Comparison of ENCODE assay signal across 29 cellular contexts in the genomic region with DNA sequence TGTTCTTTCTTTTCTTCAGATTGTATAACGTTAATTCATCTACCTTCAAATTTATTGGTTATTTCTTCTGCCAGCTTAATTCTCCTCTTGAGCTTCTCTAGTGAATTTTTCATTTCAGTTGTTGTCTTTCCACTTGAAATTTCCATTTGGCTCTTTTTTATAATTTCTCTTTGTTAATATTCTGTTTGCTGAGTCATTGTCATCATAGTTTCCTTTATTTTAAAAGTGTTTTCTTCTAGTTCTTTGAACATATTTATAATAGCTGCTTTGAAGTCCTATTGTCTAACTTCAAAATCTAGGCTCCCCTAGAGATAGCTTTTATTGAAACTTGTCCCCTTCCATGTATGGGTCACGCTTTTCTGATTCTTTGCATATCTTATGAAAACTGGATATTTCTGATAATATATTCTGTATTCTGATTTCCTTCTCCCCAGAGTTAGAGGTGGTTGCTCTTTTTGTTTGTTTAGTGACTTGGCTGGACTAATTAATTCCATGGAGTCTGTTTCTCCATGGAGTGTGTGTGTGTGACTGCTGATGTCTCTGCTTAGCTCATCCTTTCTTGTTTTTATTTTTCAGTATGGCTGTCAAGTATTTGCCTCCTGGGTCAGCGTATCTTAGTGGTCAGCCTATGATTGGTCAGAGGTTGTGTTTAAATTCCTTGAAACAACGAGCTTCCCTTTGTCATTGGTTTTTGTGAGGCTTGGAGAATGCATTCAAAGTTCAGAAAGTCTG. TPM values are rescaled to one million over a fixed set of nuclear protein-coding genes. Genes with fewer than 3 reads are reported as not detected.
DNase-seq lines count a peak whose midpoint lies in the region; ATAC-seq, FAIRE-seq and TF ChIP-seq lines count a peak whose summit lies in the region.
"Had no signal": no experiment of that assay in that cellular context is flagged by ENCODE, and none has a peak within 500 bp of the region (broad histone marks: within the 10 kb centered on the region; RNA-seq: fewer than 3 reads in every experiment).

No MANE protein-coding gene starts in this region.

- H3K4me3 Mint-ChIP-seq in MCF 10A (ENCODE audit: unreplicated experiment), result no peak overlapping the region
- H3K4me3 Mint-ChIP-seq: activated CD4-positive, alpha-beta T cell treated with anti-CD3 and anti-CD28 coated beads for 36 hours; activated naive CD4-positive, alpha-beta T cell treated with anti-CD3 and anti-CD28 coated beads, Interleukin-2, amount 10 ng/mL, durations not matched to agents 7 days and 5 days; naive thymus-derived CD4-positive, alpha-beta T cell; stimulated activated naive CD8-positive, alpha-beta T cell treated with anti-CD3 and anti-CD28 coated beads, Interleukin-15, Interleukin-2, amounts not matched to agents 100 ng/mL and 50 ng/mL, for 24 hours; T-cell had no signal

- H3K9me3 Mint-ChIP-seq in MCF 10A (ENCODE audit: unreplicated experiment), result no peaks in the 10 kb centered on the region
- H3K9me3 Mint-ChIP-seq: activated naive CD4-positive, alpha-beta T cell treated with anti-CD3 and anti-CD28 coated beads, Interleukin-2, amount 10 ng/mL, durations not matched to agents 7 days and 5 days; IgD-negative memory B cell; stimulated activated naive CD8-positive, alpha-beta T cell treated with anti-CD3 and anti-CD28 coated beads, Interleukin-15, Interleukin-2, amounts not matched to agents 100 ng/mL and 50 ng/mL, for 24 hours; T-cell had no signal

- no peaks in the 10 kb centered on the region for H3K36me3 ChIP-seq in mammary epithelial cell (ENCODE audit: insufficient read depth, low read length)
- H3K36me3 ChIP-seq in K562 (ENCODE audit: control insufficient read depth, insufficient read depth, low read length), result no peaks in the 10 kb centered on the region
- H3K36me3 ChIP-seq in colonic mucosa, result no peaks in the 10 kb centered on the region
- H3K36me3 ChIP-seq: tibial artery had no signal

- H4K20me1 ChIP-seq in mammary epithelial cell (ENCODE audit: insufficient read depth, low read length) (no peaks in the 10 kb centered on the region), K562 (replicated peaks; ENCODE audit: control insufficient read depth, insufficient read depth, low read length) (no peaks in the 10 kb centered on the region)

- TF ChIP-seq EP300 in K562 (IDR thresholded peaks at IDR 0.05; ENCODE audit: low read length), result no peak

- H3K36me3 Mint-ChIP-seq in MCF 10A (ENCODE audit: insufficient read depth, unreplicated experiment), result peaks cover 16% of the 10 kb centered on the region
- H3K36me3 Mint-ChIP-seq: activated naive CD4-positive, alpha-beta T cell treated with anti-CD3 and anti-CD28 coated beads, Interleukin-2, amount 10 ng/mL, durations not matched to agents 7 days and 5 days had no signal

- H3K4me3 ChIP-seq in mammary epithelial cell (replicated peaks in 1 of 3; ENCODE audit: insufficient read depth in 1 of 3, low read depth in 2 of 3, low read length in 3 of 3) (no peak overlapping the region), K562 (no peak overlapping the region), dorsolateral prefrontal cortex (no peak overlapping the region), colonic mucosa (no peak overlapping the region)
- H3K4me3 ChIP-seq: tibial artery had no signal

- H3K27me3 Mint-ChIP-seq in MCF 10A (ENCODE audit: insufficient read depth, unreplicated experiment), result no peaks in the 10 kb centered on the region
- H3K27me3 Mint-ChIP-seq: activated CD4-positive, alpha-beta T cell treated with anti-CD3 and anti-CD28 coated beads for 36 hours; activated naive CD4-positive, alpha-beta T cell treated with anti-CD3 and anti-CD28 coated beads, Interleukin-2, amount 10 ng/mL, durations not matched to agents 7 days and 5 days; IgD-negative memory B cell; naive thymus-derived CD4-positive, alpha-beta T cell; stimulated activated naive CD8-positive, alpha-beta T cell treated with anti-CD3 and anti-CD28 coated beads, Interleukin-15, Interleukin-2, amounts not matched to agents 100 ng/mL and 50 ng/mL, for 24 hours; T-cell had no signal

- WGBS in mammary epithelial cell (ENCODE audit: low coverage, missing lambda C conversion rate), result 99% methylated on average over 4 of the region's 4 CpGs
- 36% methylated on average over 4 of the region's 4 CpGs for WGBS in K562 (ENCODE audit: insufficient coverage, low coverage, missing lambda C conversion rate)

- no peak; the same call in 2 of the 3 replicates for ATAC-seq in K562
- ATAC-seq: activated CD4-positive, alpha-beta T cell treated with anti-CD3 and anti-CD28 coated beads for 36 hours; left colon; naive thymus-derived CD4-positive, alpha-beta T cell; T-cell had no signal

- H2AFZ ChIP-seq in mammary epithelial cell (ENCODE audit: low read depth, low read length) (no peak overlapping the region), K562 (ENCODE audit: low read depth, low read length) (no peak overlapping the region)

- DNase-seq in MCF 10A (ENCODE audit: unreplicated experiment), result no peak
- DNase-seq in mammary epithelial cell, result no peak
- no peak for DNase-seq in K562 (ENCODE audit: extremely low read depth in 1 of 4, low spot score in 3 of 4)
- DNase-seq in DMS79 (lab: John Stamatoyannopoulos, UW), result no peak
- no peak for DNase-seq in NCI-H187 treated with DMSO at 0.1 percent for 48 hours (lab: John Stamatoyannopoulos, UW)
- DNase-seq in dorsolateral prefrontal cortex, result no peak
- no peak for DNase-seq in colonic mucosa
- DNase-seq: activated CD4-positive, alpha-beta T cell treated with anti-CD3 and anti-CD28 coated beads for 36 hours; activated naive CD4-positive, alpha-beta T cell treated with anti-CD3 and anti-CD28 coated beads, Interleukin-2, amount 10 ng/mL, durations not matched to agents 7 days and 5 days; activated T-cell treated with anti-CD3 and anti-CD28 coated beads, Interleukin-2, amount 50 U/mL, for 48 hours; aorta; cerebellar nuclear complex; COR-L47; effector CD4-positive, alpha-beta T cell; GOT3; left colon; mesendoderm; MM.1S; naive thymus-derived CD4-positive, alpha-beta T cell; NCI-H2171; NCI-H69; Right ventricle myocardium superior; stimulated activated CD4-positive, alpha-beta T cell treated with anti-CD3 and anti-CD28 coated beads, Interleukin-12 subunit alpha, Interleukin-12 subunit beta, amount 100 ng/mL, for 4 hours; T-cell; tibial artery had no signal

- H3K9ac ChIP-seq in mammary epithelial cell (ENCODE audit: insufficient read depth, low read length) (no peak overlapping the region), K562 (ENCODE audit: insufficient read depth in 1 of 2, low read depth in 2 of 2, low read length in 2 of 2) (no peak overlapping the region), colonic mucosa (ENCODE audit: low read depth in 2 of 2, low read length in 2 of 2) (no peak overlapping the region)

- POLR2A ChIA-PET in MCF 10A (lab: Yijun Ruan, JAX), result interaction anchor here (0.9 kb wide), 1 partner anchor 9 kb away, joined by 3 read pairs; no protein-coding TSS in a partner anchor
- POLR2A ChIA-PET in K562 (lab: Yijun Ruan, JAX), result interaction anchor here (1.7 kb wide), 1 partner anchor 23 kb away, joined by 4 read pairs; no protein-coding TSS in a partner anchor

- intact Hi-C loops in MCF 10A (cut with micrococcal nuclease) (no loop called here), mammary epithelial cell (cut with micrococcal nuclease) (no loop called here), K562 (cut with micrococcal nuclease) (no loop called here), dorsolateral prefrontal cortex (cut with DNase I) (no loop called here), colonic mucosa (cut with DNase I) (no loop called here)

- no peak for FAIRE-seq in K562 (lab: Jason Lieb, UNC)
- FAIRE-seq in islet of Langerhans (lab: Jason Lieb, UNC), result peak; percentile 82
- FAIRE-seq: A204.1 had no signal

- H3K4me1 Mint-ChIP-seq in MCF 10A (ENCODE audit: insufficient read depth, unreplicated experiment), result no peaks in the 10 kb centered on the region
- H3K4me1 Mint-ChIP-seq: activated naive CD4-positive, alpha-beta T cell treated with anti-CD3 and anti-CD28 coated beads, Interleukin-2, amount 10 ng/mL, durations not matched to agents 7 days and 5 days had no signal

- no peaks in the 10 kb centered on the region for H3K9me1 ChIP-seq in K562 (ENCODE audit: control insufficient read depth, insufficient read depth, low read length)

- H3K4me2 ChIP-seq in mammary epithelial cell (ENCODE audit: insufficient read depth, low read depth, low read length) (no peak overlapping the region), K562 (ENCODE audit: insufficient read depth, low read length) (no peak overlapping the region)

- H3K79me2 ChIP-seq in mammary epithelial cell (ENCODE audit: insufficient read depth, low read length) (peaks cover 51% of the 10 kb centered on the region), K562 (ENCODE audit: control insufficient read depth, insufficient read depth, low read length) (no peaks in the 10 kb centered on the region)

- peaks cover 13% of the 10 kb centered on the region for H3K4me1 ChIP-seq in mammary epithelial cell (ENCODE audit: insufficient read depth, low read length)
- peaks cover 0 to 6% of the 10 kb centered on the region in 2 experiments; a peak in 2 of 5 replicates for H3K4me1 ChIP-seq in K562 (replicated peaks in 1 of 2; ENCODE audit: control insufficient read depth in 2 of 2, insufficient read depth in 2 of 2, low read length in 2 of 2)
- no peaks in the 10 kb centered on the region for H3K4me1 ChIP-seq in colonic mucosa
- H3K4me1 ChIP-seq: tibial artery had no signal

- in situ Hi-C loops in mammary epithelial cell (cut with MboI; ENCODE audit: low sequenced_read_pairs in 2 of 2), result no loop called here
- in situ Hi-C loops in K562 (cut with MboI), result no loop called here

- dilution Hi-C loops in mammary epithelial cell (cut with HindIII; ENCODE audit: low sequenced_read_pairs), result no loop called here

- H3K27me3 ChIP-seq in mammary epithelial cell (ENCODE audit: insufficient read depth, low read length) (no peaks in the 10 kb centered on the region), K562 (ENCODE audit: control insufficient read depth in 2 of 2, insufficient read depth in 2 of 2, low read length in 2 of 2) (no peaks in the 10 kb centered on the region), dorsolateral prefrontal cortex (no peaks in the 10 kb centered on the region), colonic mucosa (no peaks in the 10 kb centered on the region)
- H3K27me3 ChIP-seq: tibial artery had no signal

- no peak for TF ChIP-seq POLR2A in K562 (conservative IDR thresholded peaks at IDR 0.05)

- BruUV-seq in MCF 10A (replicated peaks; lab: Mats Ljungman, UMichigan) (no TSS peak), mammary epithelial cell (replicated peaks; lab: Mats Ljungman, UMichigan) (no TSS peak), K562 (replicated peaks; lab: Mats Ljungman, UMichigan) (no TSS peak)

- TF ChIP-seq CTCF in MCF 10A (IDR thresholded peaks at IDR 0.05; ENCODE audit: unreplicated experiment) (no peak), mammary epithelial cell (conservative IDR thresholded peaks at IDR 0.05 in 1 of 2, IDR thresholded peaks at IDR 0.05 in 1 of 2; ENCODE audit: extremely low read depth in 1 of 2, insufficient read depth in 1 of 2, low read depth in 1 of 2, low read length in 2 of 2) (no peak), K562 (IDR thresholded peaks at IDR 0.05 in 2 of 3, conservative IDR thresholded peaks at IDR 0.05 in 1 of 3; ENCODE audit: insufficient read depth in 2 of 3, low read depth in 1 of 3, low read length in 3 of 3) (no peak), dorsolateral prefrontal cortex (IDR thresholded peaks at IDR 0.05 in 54 of 56, conservative IDR thresholded peaks at IDR 0.05 in 2 of 56; ENCODE audit: low read depth in 1 of 56, partially characterized antibody in 56 of 56) (no peak), colonic mucosa (IDR thresholded peaks at IDR 0.05) (no peak)

- no peak overlapping the region for H3K27ac ChIP-seq in mammary epithelial cell (ENCODE audit: insufficient read depth, low read depth, low read length)
- H3K27ac ChIP-seq in K562 (ENCODE audit: extremely low read depth, low read depth, low read length), result no peak overlapping the region
- H3K27ac ChIP-seq in dorsolateral prefrontal cortex, result no peak overlapping the region
- H3K27ac ChIP-seq in colonic mucosa, result no peak overlapping the region
- H3K27ac ChIP-seq: tibial artery had no signal

- CTCF ChIA-PET in MCF 10A (lab: Yijun Ruan, JAX), result interaction anchor here (0.6 to 0.8 kb wide), 2 partner anchors 30 to 287 kb away, joined by 3 read pairs; no protein-coding TSS in a partner anchor
- CTCF ChIA-PET in mammary epithelial cell (lab: Charles Lee; ENCODE audit: low non-redundant PET), result no interaction called here
- CTCF ChIA-PET in K562 (lab: Yijun Ruan, JAX; ENCODE audit: low intra/inter-chr PET ratio), result no interaction called here

- H3K27ac Mint-ChIP-seq in MCF 10A (ENCODE audit: low read depth, unreplicated experiment), result peak overlapping the region; percentile 37
- H3K27ac Mint-ChIP-seq: activated CD4-positive, alpha-beta T cell treated with anti-CD3 and anti-CD28 coated beads for 36 hours; activated naive CD4-positive, alpha-beta T cell treated with anti-CD3 and anti-CD28 coated beads, Interleukin-2, amount 10 ng/mL, durations not matched to agents 7 days and 5 days; IgD-negative memory B cell; naive thymus-derived CD4-positive, alpha-beta T cell; stimulated activated naive CD8-positive, alpha-beta T cell treated with anti-CD3 and anti-CD28 coated beads, Interleukin-15, Interleukin-2, amounts not matched to agents 100 ng/mL and 50 ng/mL, for 24 hours; T-cell had no signal

- TF ChIP-seq RAD21 in K562 (CRISPR knock-in tag; conservative IDR thresholded peaks at IDR 0.05 in 1 of 2, IDR thresholded peaks at IDR 0.05 in 1 of 2), result no peak

- H3K9me3 ChIP-seq in mammary epithelial cell (replicated peaks; ENCODE audit: insufficient read depth, low read length) (no peaks in the 10 kb centered on the region), K562 (replicated peaks; ENCODE audit: control insufficient read depth, insufficient read depth, low read depth, low read length) (no peaks in the 10 kb centered on the region), colonic mucosa (no peaks in the 10 kb centered on the region)
- H3K9me3 ChIP-seq: tibial artery had no signal

RNA-seq across cellular contexts. Expression of a gene that starts 47.6 kb away (rescaled TPM):
- 32.6 and 47.4 TPM in 2 replicates for total RNA-seq in MCF 10A (2022)
- total RNA-seq in mammary epithelial cell, result 10 to 100 TPM; 29.3 to 29.7 TPM
- polyA plus RNA-seq in mammary epithelial cell, result 9.6 TPM
- 39.0 TPM for polyA minus RNA-seq in mammary epithelial cell
- 50.9 and 73.3 TPM in 2 replicates for total RNA-seq in K562 (2011; cell fraction: chromatin; rRNA removed; ENCODE audit: low replicate concordance)
- total RNA-seq in K562 (2011; cell fraction: nucleolus; rRNA removed), result 20.0 and 25.8 TPM in 2 replicates
- 27.0 and 28.9 TPM in 2 replicates for total RNA-seq in K562 (2011; cell fraction: nucleoplasm; rRNA removed)
- total RNA-seq in K562 (2014; rRNA removed), result 15.1 and 16.8 TPM in 2 replicates
- 11.2 and 12.5 TPM in 2 replicates for total RNA-seq in K562 (2014; rRNA removed; fragmentation: Illumina TruSeq; extraction: Trizol)
- 10.8 and 11.6 TPM in 2 replicates for total RNA-seq in K562 (2015; rRNA removed; fragmentation: Illumina TruSeq; extraction: Trizol)
- 17.3 and 19.2 TPM in 2 replicates for total RNA-seq in K562 (2021)
- 4.2 and 5.8 TPM in 2 replicates for polyA plus RNA-seq in K562 (2011; rRNA removed)
- polyA plus RNA-seq in K562 (2011; cell fraction: cytosol; rRNA removed), result 6.0 and 10.4 TPM in 2 replicates
- 25.1 and 33.5 TPM in 2 replicates for polyA plus RNA-seq in K562 (2011; cell fraction: nucleus; rRNA removed)
- 12.2 and 13.6 TPM in 2 replicates for polyA plus RNA-seq in K562 (2012)
- polyA plus RNA-seq in K562 (2014; fragmentation: Illumina TruSeq; extraction: Trizol), result 11.8 and 13.4 TPM in 2 replicates
- 1 to 10 TPM; 1.5 to 1.9 TPM for polyA plus RNA-seq in K562 (2014; fragmentation: Nextera tagmentation; extraction: Ambion mirVana)
- polyA plus RNA-seq in K562 (2014; rRNA removed), result 10.4 and 11.0 TPM in 2 replicates
- 7.0 and 8.4 TPM in 2 replicates for polyA minus RNA-seq in K562 (2011; rRNA and poly(A)+ RNA removed)
- 5.3 and 5.9 TPM in 2 replicates for polyA minus RNA-seq in K562 (2011; cell fraction: cytosol; rRNA and poly(A)+ RNA removed)
- 15.8 and 20.1 TPM in 2 replicates for polyA minus RNA-seq in K562 (2011; cell fraction: nucleus; rRNA and poly(A)+ RNA removed)
- total RNA-seq in dorsolateral prefrontal cortex, result 10 to 100 TPM; 36.1 to 76.8 (median 53.6) TPM
- total RNA-seq in colonic mucosa, result 10 to 100 TPM; 22.6 to 32.3 TPM
